Comparison of ENCODE assay signal across 25 cellular contexts in genomic region chr4:10590896-10591295, GRCh38.
DNase-seq lines count a peak whose midpoint lies in the region; ATAC-seq and TF ChIP-seq lines count a peak whose summit lies in the region.
"Had no signal": no experiment of that assay in that cellular context is flagged by ENCODE, and none has a peak within 500 bp of the region (broad histone marks: within the 10 kb centered on the region; RNA-seq: fewer than 3 reads in every experiment).

No MANE protein-coding gene starts in this region.

- DNase-seq in GM03348 (ENCODE audit: low spot score) (peak; percentile 43), choroid plexus epithelial cell (ENCODE audit: low read depth) (peak; percentile 48), kidney tubule cell (ENCODE audit: low spot score) (peak; percentile 36), Calu3 (no peak), Right ventricle myocardium superior (no peak), stomach (no peak)
- DNase-seq: activated CD4-positive, CD25-positive, alpha-beta regulatory T cell treated with anti-CD3 and anti-CD28 coated beads, Interleukin-2, amount 50 U/mL, for 72 hours; activated CD8-positive, alpha-beta T cell treated with anti-CD3 and anti-CD28 coated beads for 36 hours; activated gamma-delta T cell treated with Interleukin-2 at 50 U/mL for 16 hours; activated T-cell treated with anti-CD3 and anti-CD28 coated beads for 4 hours; CD8-positive, alpha-beta T cell; kidney glomerular epithelial cell; MM.1S; NCI-H1436 treated with DMSO at 0.1 percent for 48 hours; NCI-H526; occipital lobe; spleen; stimulated activated CD4-positive, alpha-beta T cell treated with anti-CD3 and anti-CD28 coated beads, Interleukin-4, amount 100 ng/mL, for 1 hour; stimulated activated naive CD4-positive, alpha-beta T cell treated with Interleukin-2 at 50 U/mL for 16 hours; thyroid gland had no signal

- TF ChIP-seq CTCF in Loucy (conservative IDR thresholded peaks at IDR 0.05; ENCODE audit: low read length) (no peak), choroid plexus epithelial cell (conservative IDR thresholded peaks at IDR 0.05; ENCODE audit: low read depth, low read length) (peak; percentile 15), Calu3 (IDR thresholded peaks at IDR 0.05; ENCODE audit: unreplicated experiment) (no peak), stomach (IDR thresholded peaks at IDR 0.05) (no peak)

- no peaks in the 10 kb centered on the region for H3K9me2 ChIP-seq in Loucy (replicated peaks; ENCODE audit: low read depth, low read length)

- CTCF ChIA-PET in Calu3 (lab: Charles Lee) = no interaction called here

- H3K36me3 ChIP-seq in Loucy (ENCODE audit: insufficient read depth, low read length) = no peaks in the 10 kb centered on the region
- no peaks in the 10 kb centered on the region for H3K36me3 ChIP-seq in stomach
- H3K36me3 ChIP-seq: spleen, thyroid gland had no signal

- no peaks in the 10 kb centered on the region for H4K20me1 ChIP-seq in Loucy (ENCODE audit: insufficient read depth, low read length, poor library complexity, severe bottlenecking)

- no peaks in the 10 kb centered on the region for H3K36me3 Mint-ChIP-seq in Calu3 (ENCODE audit: insufficient read depth, unreplicated experiment)
- H3K36me3 Mint-ChIP-seq: CD8-positive, alpha-beta T cell; memory B cell had no signal

- no peak overlapping the region for H3K9ac ChIP-seq in Loucy (ENCODE audit: low read depth, low read length, poor library complexity, severe bottlenecking)

- no peak overlapping the region for H3K4me3 Mint-ChIP-seq in Calu3 (ENCODE audit: low read depth, unreplicated experiment)
- H3K4me3 Mint-ChIP-seq: activated CD8-positive, alpha-beta T cell treated with anti-CD3 and anti-CD28 coated beads for 36 hours; CD8-positive, alpha-beta T cell; IgD-negative memory B cell; memory B cell had no signal

- no peak for ATAC-seq in HG02973 (IDR thresholded peaks at IDR 0.05; ENCODE audit: unreplicated experiment)
- ATAC-seq in Right ventricle myocardium superior (ENCODE audit: poor library complexity) = no peak
- ATAC-seq: activated CD8-positive, alpha-beta T cell treated with anti-CD3 and anti-CD28 coated beads for 36 hours; CD8-positive, alpha-beta T cell had no signal

- H3K79me2 ChIP-seq in Loucy (ENCODE audit: insufficient read depth, low read length) = no peaks in the 10 kb centered on the region

- H3F3A ChIP-seq in Loucy (ENCODE audit: low read depth) = peaks cover 11% of the 10 kb centered on the region

- peak overlapping the region; percentile 43 for H3K4me2 ChIP-seq in Loucy (ENCODE audit: low read depth, low read length, poor library complexity, severe bottlenecking)

- BruUV-seq in Calu3 (replicated peaks; lab: Mats Ljungman, UMichigan) = no TSS peak

- intact Hi-C loops in Calu3 (cut with micrococcal nuclease; ENCODE audit: unreplicated experiment) = no loop called here
- intact Hi-C loops in Right ventricle myocardium superior (cut with DNase I) = no loop called here
- intact Hi-C loops in stomach (cut with DNase I; ENCODE audit: low total_unique reads) = no loop called here

- no peak overlapping the region for H2AFZ ChIP-seq in Loucy (ENCODE audit: low read length)

- TF ChIP-seq EP300 in stomach (IDR thresholded peaks at IDR 0.05) = no peak

- H3K4me1 ChIP-seq in Loucy (ENCODE audit: insufficient read depth, low read length, poor library complexity, severe bottlenecking) (peaks cover 48% of the 10 kb centered on the region), stomach (no peaks in the 10 kb centered on the region)
- H3K4me1 ChIP-seq: thyroid gland had no signal

- H3K9me3 ChIP-seq in Loucy (ENCODE audit: insufficient read depth, low read depth, low read length) (no peaks in the 10 kb centered on the region), stomach (no peaks in the 10 kb centered on the region)
- H3K9me3 ChIP-seq: spleen, thyroid gland had no signal

- H3K27me3 Mint-ChIP-seq in Calu3 (ENCODE audit: unreplicated experiment) = peaks cover 11% of the 10 kb centered on the region
- H3K27me3 Mint-ChIP-seq: activated CD8-positive, alpha-beta T cell treated with anti-CD3 and anti-CD28 coated beads for 36 hours; memory B cell had no signal

- H3K27ac Mint-ChIP-seq in Calu3 (ENCODE audit: unreplicated experiment) = no peak overlapping the region
- H3K27ac Mint-ChIP-seq: activated CD8-positive, alpha-beta T cell treated with anti-CD3 and anti-CD28 coated beads for 36 hours; CD8-positive, alpha-beta T cell; memory B cell had no signal

- H3K27me3 ChIP-seq in Loucy (ENCODE audit: insufficient read depth, low read length, poor library complexity, severe bottlenecking) = no peaks in the 10 kb centered on the region
- H3K27me3 ChIP-seq in stomach = no peaks in the 10 kb centered on the region
- H3K27me3 ChIP-seq: spleen, thyroid gland had no signal

- WGBS in stomach, 5 donors = 79 to 87% (median 79%) methylated on average over 6 of the region's 6 CpGs

- no peaks in the 10 kb centered on the region for H3K9me3 Mint-ChIP-seq in Calu3 (ENCODE audit: low read depth, unreplicated experiment)
- H3K9me3 Mint-ChIP-seq: activated CD8-positive, alpha-beta T cell treated with anti-CD3 and anti-CD28 coated beads for 36 hours; CD8-positive, alpha-beta T cell; IgD-negative memory B cell; memory B cell had no signal

- no peaks in the 10 kb centered on the region for H3K4me1 Mint-ChIP-seq in Calu3 (ENCODE audit: low read depth, unreplicated experiment)

- no peak overlapping the region for H3K27ac ChIP-seq in stomach
- H3K27ac ChIP-seq: HL-60, spleen, thyroid gland had no signal

- H3K4me3 ChIP-seq in Loucy (ENCODE audit: low read length, poor library complexity, severe bottlenecking) (no peak overlapping the region), choroid plexus epithelial cell (ENCODE audit: low read depth, low read length) (no peak overlapping the region), stomach (no peak overlapping the region)
- H3K4me3 ChIP-seq: spleen, thyroid gland had no signal

- no peak for TF ChIP-seq POLR2A in stomach (IDR thresholded peaks at IDR 0.05)

Comparison
In these comparisons a context has a peak if more than half of its experiments do, and no peak if none do; other contexts are left out.
1. DNase-seq: peak in GM03348 (single experiment), choroid plexus epithelial cell (single experiment) and kidney tubule cell (single experiment); none in Calu3 (single experiment), Right ventricle myocardium superior (single experiment) and stomach (single experiment).